In the genomic region with DNA sequence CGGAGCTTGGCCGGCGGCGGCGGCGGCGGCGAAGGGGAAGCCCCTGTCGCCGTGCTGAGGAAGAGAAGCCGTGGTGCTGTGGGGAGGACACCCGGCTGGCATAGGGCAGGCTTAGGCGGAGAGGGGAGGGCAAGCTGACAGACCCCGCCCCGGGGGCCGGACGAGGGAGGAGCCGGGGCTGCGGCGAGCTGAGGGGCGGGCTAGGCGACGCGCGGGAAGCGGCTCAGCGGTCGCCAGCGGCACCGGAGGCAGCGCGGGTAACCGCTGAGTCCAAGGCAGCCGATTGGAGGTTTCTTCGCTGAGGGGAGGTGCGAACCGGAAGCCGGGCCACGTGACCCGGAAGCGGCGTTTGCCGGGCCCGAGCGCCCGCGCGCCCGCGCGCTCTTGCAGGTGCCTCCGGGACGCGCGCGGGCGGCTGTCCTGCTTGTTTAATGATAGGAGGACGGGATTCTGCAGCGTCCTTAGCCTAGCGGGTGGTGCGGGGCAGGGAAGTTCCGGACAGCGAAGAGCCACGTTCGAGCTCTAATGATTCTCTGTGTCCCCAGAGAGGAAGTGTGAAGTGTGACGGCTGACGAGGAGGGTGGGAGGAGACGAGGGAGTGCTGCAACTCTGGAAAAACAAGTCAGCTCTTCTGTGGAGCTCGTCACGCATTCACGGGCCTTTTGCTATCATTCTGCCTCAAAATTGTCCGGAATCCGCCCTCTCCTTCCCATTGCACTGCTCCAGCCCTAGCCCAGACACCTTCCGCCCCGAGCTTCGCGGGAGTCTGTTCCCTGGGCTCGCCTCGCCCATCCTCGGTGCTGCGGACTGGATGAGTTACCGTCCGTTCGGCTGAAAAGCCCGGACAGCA, we compare ENCODE assay signal across 8 cellular contexts. TPM values are rescaled to one million over a fixed set of nuclear protein-coding genes. Genes with fewer than 3 reads are reported as not detected.
DNase-seq lines count a peak whose midpoint lies in the region; ATAC-seq and TF ChIP-seq lines count a peak whose summit lies in the region.

A gene (minus strand): TSS at position 102 of the 850 bp plus-strand sequence. CDS start 2,289 bp downstream, outside the sequence.

- peaks cover 12% of the 10 kb centered on the region for H3K36me3 ChIP-seq in H7 (replicated peaks; ENCODE audit: control insufficient read depth, insufficient read depth, low read length)
- H3K36me3 ChIP-seq in Loucy (ENCODE audit: insufficient read depth, low read length) = no peaks in the 10 kb centered on the region
- no peaks in the 10 kb centered on the region for H3K36me3 ChIP-seq in RWPE2 (ENCODE audit: low read depth)

- H3K27me3 Mint-ChIP-seq in activated T-helper 2 cell treated with anti-CD3 and anti-CD28 coated beads, Interferon-gamma antibody, Interleukin-2, Interleukin-4, amounts not matched to agents 10 μg/mL and 5 μg/mL and 100 μg/mL, durations not matched to agents 14 hours and 24 hours and 36 hours (ENCODE audit: low read depth) = no peaks in the 10 kb centered on the region
- peaks cover 0 to 15% of the 10 kb centered on the region in 2 donors for H3K27me3 Mint-ChIP-seq in natural killer cell (ENCODE audit: low read depth in 2 of 2)

- peaks cover 18% of the 10 kb centered on the region for H3K4me1 Mint-ChIP-seq in activated T-helper 2 cell treated with anti-CD3 and anti-CD28 coated beads, Interferon-gamma antibody, Interleukin-2, Interleukin-4, amounts not matched to agents 10 μg/mL and 5 μg/mL and 100 μg/mL, durations not matched to agents 14 hours and 24 hours and 36 hours (ENCODE audit: low read depth)
- peaks cover 9 to 12% of the 10 kb centered on the region in 2 donors for H3K4me1 Mint-ChIP-seq in natural killer cell

- H3K9me3 ChIP-seq in Loucy (ENCODE audit: insufficient read depth, low read depth, low read length) (no peaks in the 10 kb centered on the region), RWPE2 (ENCODE audit: severe bottlenecking) (no peaks in the 10 kb centered on the region)

- H3K4me3 ChIP-seq in H7 (ENCODE audit: insufficient read depth, low read depth, low read length) = peak within 1 kb of the TSS; percentile 83
- H3K4me3 ChIP-seq in Loucy (ENCODE audit: low read length, poor library complexity, severe bottlenecking) = peak within 1 kb of the TSS; percentile 98
- peak within 1 kb of the TSS; percentile 47 for H3K4me3 ChIP-seq in RWPE2 (ENCODE audit: severe bottlenecking)
- peak within 1 kb of the TSS; percentile 63 for H3K4me3 ChIP-seq in fibroblast of mammary gland (ENCODE audit: control insufficient read depth, low read depth, low read length)

- H3K9ac ChIP-seq in Loucy (ENCODE audit: low read depth, low read length, poor library complexity, severe bottlenecking) = peak within 1 kb of the TSS; percentile 92

- H3K4me1 ChIP-seq in Loucy (ENCODE audit: insufficient read depth, low read length, poor library complexity, severe bottlenecking) (peaks cover 24% of the 10 kb centered on the region), RWPE2 (ENCODE audit: insufficient read depth, poor library complexity, severe bottlenecking) (no peaks in the 10 kb centered on the region)

- no peaks in the 10 kb centered on the region for H3K9me3 Mint-ChIP-seq in activated T-helper 2 cell treated with anti-CD3 and anti-CD28 coated beads, Interferon-gamma antibody, Interleukin-2, Interleukin-4, amounts not matched to agents 10 μg/mL and 5 μg/mL and 100 μg/mL, durations not matched to agents 14 hours and 24 hours and 36 hours
- H3K9me3 Mint-ChIP-seq in natural killer cell = no peaks in the 10 kb centered on the region

- H2AFZ ChIP-seq in Loucy (ENCODE audit: low read length) = peak within 1 kb of the TSS; percentile 32; the same call in 1 of the 2 replicates

- H3K27me3 ChIP-seq in H7 (ENCODE audit: control insufficient read depth, insufficient read depth, low read length) = no peaks in the 10 kb centered on the region
- H3K27me3 ChIP-seq in Loucy (ENCODE audit: insufficient read depth, low read length, poor library complexity, severe bottlenecking) = no peaks in the 10 kb centered on the region
- no peaks in the 10 kb centered on the region for H3K27me3 ChIP-seq in RWPE2 (ENCODE audit: insufficient read depth, poor library complexity, severe bottlenecking)

- H4K20me1 ChIP-seq in Loucy (ENCODE audit: insufficient read depth, low read length, poor library complexity, severe bottlenecking) = no peaks in the 10 kb centered on the region

- ATAC-seq in RWPE2 (ENCODE audit: low read depth) = peak; percentile 97
- peak; percentile 94 to 99 (median 95) for ATAC-seq in natural killer cell

- H3K4me2 ChIP-seq in Loucy (ENCODE audit: low read depth, low read length, poor library complexity, severe bottlenecking) = peak within 1 kb of the TSS; percentile 89

- no peaks in the 10 kb centered on the region for H3K9me2 ChIP-seq in Loucy (replicated peaks; ENCODE audit: low read depth, low read length)

- no peaks in the 10 kb centered on the region for H3F3A ChIP-seq in Loucy (ENCODE audit: low read depth)

- H3K4me3 Mint-ChIP-seq in activated T-helper 2 cell treated with anti-CD3 and anti-CD28 coated beads, Interferon-gamma antibody, Interleukin-2, Interleukin-4, amounts not matched to agents 10 μg/mL and 5 μg/mL and 100 μg/mL, durations not matched to agents 14 hours and 24 hours and 36 hours (ENCODE audit: low read depth) = peak within 1 kb of the TSS; percentile 86
- peak within 1 kb of the TSS; percentile 96 for H3K4me3 Mint-ChIP-seq in natural killer cell

- peaks cover 42% of the 10 kb centered on the region for H3K79me2 ChIP-seq in Loucy (ENCODE audit: insufficient read depth, low read length)

- DNase-seq in ELF-1 (ENCODE audit: low read depth, low spot score) = peak; percentile 99
- DNase-seq in H7 = peak; percentile 97
- DNase-seq in RWPE2 (ENCODE audit: low spot score) = peak; percentile 80
- DNase-seq in activated T-helper 2 cell treated with anti-CD3 and anti-CD28 coated beads, Interferon-gamma antibody, Interleukin-2, Interleukin-4, amounts not matched to agents 10 μg/mL and 5 μg/mL and 100 μg/mL, durations not matched to agents 14 hours and 24 hours and 36 hours (ENCODE audit: low spot score) = peak; percentile 90
- DNase-seq in fibroblast of mammary gland (ENCODE audit: low read depth) = peak; percentile 84
- DNase-seq in natural killer cell = peak; percentile 92
- peak; percentile 88 to 99 (median 94) for DNase-seq in stimulated activated naive CD4-positive, alpha-beta T cell (lab: John Stamatoyannopoulos, UW)

- H3K36me3 Mint-ChIP-seq in activated T-helper 2 cell treated with anti-CD3 and anti-CD28 coated beads, Interferon-gamma antibody, Interleukin-2, Interleukin-4, amounts not matched to agents 10 μg/mL and 5 μg/mL and 100 μg/mL, durations not matched to agents 14 hours and 24 hours and 36 hours (ENCODE audit: low read depth) = peaks cover 25% of the 10 kb centered on the region
- H3K36me3 Mint-ChIP-seq in natural killer cell = peaks cover 12% of the 10 kb centered on the region

- intact Hi-C loops in activated T-helper 2 cell treated with anti-CD3 and anti-CD28 coated beads, Interferon-gamma antibody, Interleukin-2, Interleukin-4, amounts not matched to agents 10 μg/mL and 5 μg/mL and 100 μg/mL, durations not matched to agents 14 hours and 24 hours and 36 hours (cut with micrococcal nuclease) = loop anchor here (1.0 to 10.0 kb wide), 5 partner anchors 38 to 180 kb away; a partner anchor contains a TSS
- intact Hi-C loops in natural killer cell (cut with micrococcal nuclease) = loop anchor here (1.0 to 10.0 kb wide), 5 partner anchors 38 to 980 kb away; a partner anchor contains a TSS

- peak within 1 kb of the TSS; percentile 41 for H3K27ac ChIP-seq in RWPE2 (ENCODE audit: poor library complexity, severe bottlenecking)

- peak within 1 kb of the TSS; percentile 90 for H3K27ac Mint-ChIP-seq in activated T-helper 2 cell treated with anti-CD3 and anti-CD28 coated beads, Interferon-gamma antibody, Interleukin-2, Interleukin-4, amounts not matched to agents 10 μg/mL and 5 μg/mL and 100 μg/mL, durations not matched to agents 14 hours and 24 hours and 36 hours
- peak within 1 kb of the TSS; percentile 94 to 96 for H3K27ac Mint-ChIP-seq in natural killer cell

- no peak for TF ChIP-seq CTCF in Loucy (conservative IDR thresholded peaks at IDR 0.05; ENCODE audit: low read length)
- TF ChIP-seq CTCF in RWPE2 (IDR thresholded peaks at IDR 0.05; ENCODE audit: poor library complexity, severe bottlenecking) = no peak
- TF ChIP-seq CTCF in fibroblast of mammary gland (conservative IDR thresholded peaks at IDR 0.05; ENCODE audit: control insufficient read depth, insufficient read depth, low read depth, low read length) = no peak
- no peak for TF ChIP-seq CTCF in natural killer cell (IDR thresholded peaks at IDR 0.05)

RNA-seq across cellular contexts. Expression of the gene that starts here (rescaled TPM):
- total RNA-seq in H7 (2014; rRNA removed; shearing (Covaris generic)) = 287 and 472 TPM in 2 replicates
- 33.8 and 35.5 TPM in 2 replicates for total RNA-seq in activated T-helper 2 cell treated with anti-CD3 and anti-CD28 coated beads, Interferon-gamma antibody, Interleukin-2, Interleukin-4, amounts not matched to agents 10 μg/mL and 5 μg/mL and 100 μg/mL, durations not matched to agents 14 hours and 24 hours and 36 hours
- 10 to 100 TPM; 21.0 to 30.8 (median 25.9) TPM for total RNA-seq in natural killer cell

Comparison
In these comparisons a context has a peak if more than half of its experiments do, and no peak if none do; other contexts are left out.
1. Peak in every context shown above with its lines: DNase-seq, ATAC-seq, H3K4me3 ChIP-seq and H3K27ac ChIP-seq.
2. H3K4me3 ChIP-seq: peak in every context shown above with its lines; median percentile 98 in Loucy; 83 in H7; 63 in fibroblast of mammary gland; 47 in RWPE2.